ENCODE assay signal across 11 cellular contexts in genomic region chr6:70415247-70415646, GRCh38. TPM values are rescaled to one million over a fixed set of nuclear protein-coding genes. Genes with fewer than 3 reads are reported as not detected.
DNase-seq lines count a peak whose midpoint lies in the region; ATAC-seq lines count a peak whose summit lies in the region.
"Had no signal": no experiment of that assay in that cellular context is flagged by ENCODE, and none has a peak within 500 bp of the region (broad histone marks: within the 10 kb centered on the region; RNA-seq: fewer than 3 reads in every experiment).

No MANE protein-coding gene starts in this region.

- no peak overlapping the region for H4K5ac ChIP-seq in mesendoderm (ENCODE audit: low read length)

- H2BK120ac ChIP-seq in mesendoderm (ENCODE audit: low read depth, low read length): no peak overlapping the region

- H3K18ac ChIP-seq in mesendoderm (ENCODE audit: low read length): no peak overlapping the region

- no peak overlapping the region for H3K27ac Mint-ChIP-seq in activated T-helper 17 cell treated with anti-CD3 and anti-CD28 coated beads, Interleukin-2, amount 50 U/mL, for 72 hours
- peak overlapping the region in 3 of 10 donors; percentile 4 to 45 (median 22) for H3K27ac Mint-ChIP-seq in naive thymus-derived CD8-positive, alpha-beta T cell

- H3K23ac ChIP-seq in mesendoderm (ENCODE audit: low read length): no peak overlapping the region

- peak; percentile 18 for ATAC-seq in HG03196 (IDR thresholded peaks at IDR 0.05; ENCODE audit: unreplicated experiment)
- ATAC-seq in activated T-helper 17 cell treated with anti-CD3 and anti-CD28 coated beads, Interleukin-2, amount 50 U/mL, for 72 hours (replicated peaks): no peak
- no peak for ATAC-seq in naive thymus-derived CD8-positive, alpha-beta T cell
- ATAC-seq: left ventricle myocardium superior had no signal

- H2BK5ac ChIP-seq in mesendoderm (ENCODE audit: low read length): no peak overlapping the region

- no peak overlapping the region for H3K56ac ChIP-seq in mesendoderm (ENCODE audit: low read length)

- H3K79me2 ChIP-seq in mesendoderm (ENCODE audit: control insufficient read depth, insufficient read depth, low read length): peaks cover 21% of the 10 kb centered on the region

- no peak overlapping the region for H2AK5ac ChIP-seq in mesendoderm (ENCODE audit: low read length)

- H3K9me3 Mint-ChIP-seq in activated T-helper 17 cell treated with anti-CD3 and anti-CD28 coated beads, Interleukin-2, amount 50 U/mL, for 72 hours: no peaks in the 10 kb centered on the region
- H3K9me3 Mint-ChIP-seq in naive thymus-derived CD8-positive, alpha-beta T cell: no peaks in the 10 kb centered on the region

- no peaks in the 10 kb centered on the region for H3K4me1 ChIP-seq in mesendoderm (ENCODE audit: control insufficient read depth, low read depth, low read length)

- no peak overlapping the region for H4K8ac ChIP-seq in mesendoderm (ENCODE audit: low read depth, low read length)

- no peak overlapping the region for H3K4me3 ChIP-seq in mesendoderm (ENCODE audit: low read length)

- POLR2A ChIA-PET in naive thymus-derived CD8-positive, alpha-beta T cell (lab: Charles Lee): no interaction called here

- H3K9ac ChIP-seq in mesendoderm (ENCODE audit: low read length): no peak overlapping the region

- DNase-seq in GF-D8 (lab: John Stamatoyannopoulos, UW): peak; percentile 14
- no peak for DNase-seq in naive thymus-derived CD8-positive, alpha-beta T cell
- no peak for DNase-seq in HPDE6-E6E7 (ENCODE audit: extremely low spot score)
- no peak for DNase-seq in A172 (ENCODE audit: low spot score)
- DNase-seq in amygdala (lab: John Stamatoyannopoulos, UW): no peak
- DNase-seq in mesendoderm: no peak
- DNase-seq: effector CD8-positive, alpha-beta T cell; left ventricle myocardium superior; tibial artery had no signal

- no peak overlapping the region for H3K27ac ChIP-seq in mesendoderm (ENCODE audit: low read depth, low read length)

- peaks cover 23% of the 10 kb centered on the region for H3K36me3 Mint-ChIP-seq in activated T-helper 17 cell treated with anti-CD3 and anti-CD28 coated beads, Interleukin-2, amount 50 U/mL, for 72 hours (ENCODE audit: low read depth)
- peaks cover 5 to 21% (median 8%) of the 10 kb centered on the region in 3 donors for H3K36me3 Mint-ChIP-seq in naive thymus-derived CD8-positive, alpha-beta T cell

- peaks cover 14% of the 10 kb centered on the region for H3K4me1 Mint-ChIP-seq in activated T-helper 17 cell treated with anti-CD3 and anti-CD28 coated beads, Interleukin-2, amount 50 U/mL, for 72 hours
- H3K4me1 Mint-ChIP-seq in naive thymus-derived CD8-positive, alpha-beta T cell: peaks cover 13 to 23% (median 19%) of the 10 kb centered on the region in 4 donors

- H3K27me3 Mint-ChIP-seq in activated T-helper 17 cell treated with anti-CD3 and anti-CD28 coated beads, Interleukin-2, amount 50 U/mL, for 72 hours: no peaks in the 10 kb centered on the region
- H3K27me3 Mint-ChIP-seq in naive thymus-derived CD8-positive, alpha-beta T cell: no peaks in the 10 kb centered on the region

- H3K27me3 ChIP-seq in mesendoderm (ENCODE audit: insufficient read depth, low read length, poor library complexity): no peaks in the 10 kb centered on the region
- H3K27me3 ChIP-seq: tibial artery had no signal

- no peaks in the 10 kb centered on the region for H3K36me3 ChIP-seq in mesendoderm (ENCODE audit: control insufficient read depth, insufficient read depth, low read length)

- H2BK15ac ChIP-seq in mesendoderm (replicated peaks; ENCODE audit: low read depth): no peak overlapping the region

- no peak overlapping the region for H3K4ac ChIP-seq in mesendoderm (ENCODE audit: low read depth, low read length)

- peaks cover 6% of the 10 kb centered on the region for H3K79me1 ChIP-seq in mesendoderm (ENCODE audit: low read length)

- no peak overlapping the region for H3K4me2 ChIP-seq in mesendoderm (ENCODE audit: low read length)

- peak overlapping the region; percentile 91 for H3K4me3 Mint-ChIP-seq in activated T-helper 17 cell treated with anti-CD3 and anti-CD28 coated beads, Interleukin-2, amount 50 U/mL, for 72 hours
- peak overlapping the region in 8 of 10 donors; percentile 8 to 61 (median 52) for H3K4me3 Mint-ChIP-seq in naive thymus-derived CD8-positive, alpha-beta T cell

RNA-seq across cellular contexts. Expression of gene FAM135A, which starts 1.9 kb away (rescaled TPM):
- 1 to 10 TPM; 8.0 to 8.5 TPM for total RNA-seq in activated T-helper 17 cell treated with anti-CD3 and anti-CD28 coated beads, Interleukin-2, amount 50 U/mL, for 72 hours
- total RNA-seq in naive thymus-derived CD8-positive, alpha-beta T cell: 10 to 100 TPM; 10.9 to 11.5 TPM
- polyA plus RNA-seq in naive thymus-derived CD8-positive, alpha-beta T cell: 1 to 10 TPM; 2.9 to 3.9 (median 3.3) TPM
- total RNA-seq in A172 (2014; rRNA removed; shearing (Covaris generic)): 9.1 and 15.2 TPM in 2 replicates
- polyA plus RNA-seq in mesendoderm (2013, experiment 1 of 2): 16.8 TPM
- 17.0 TPM for polyA plus RNA-seq in mesendoderm (2013, experiment 2 of 2)
